ENCODE assay signal across 12 cellular contexts in the genomic region with DNA sequence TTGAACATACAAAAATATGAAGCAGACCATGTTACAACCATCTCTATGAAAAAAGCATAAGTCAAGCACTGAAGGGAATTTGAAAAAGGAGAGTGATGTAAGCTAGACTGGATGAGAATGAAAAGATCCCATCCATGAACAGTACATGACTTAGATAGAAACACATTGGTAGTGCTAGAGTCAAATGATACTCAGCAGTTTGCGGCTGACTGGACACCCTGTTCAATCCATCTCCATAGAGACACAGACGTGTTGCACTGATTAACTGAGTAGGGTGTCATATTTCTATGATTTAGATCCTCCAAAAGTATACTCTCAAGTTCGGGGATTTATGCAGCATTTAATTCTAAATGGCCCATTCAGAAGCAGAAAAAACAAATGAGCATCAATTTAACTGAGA.
"Had no signal": no experiment of that assay in that cellular context is flagged by ENCODE, and none has a peak within 500 bp of the region (broad histone marks: within the 10 kb centered on the region; RNA-seq: fewer than 3 reads in every experiment).

No MANE protein-coding gene starts in this region.

- DNase-seq: activated naive CD4-positive, alpha-beta T cell treated with anti-CD3 and anti-CD28 coated beads, Interleukin-2, amount 50 U/mL, for 16 hours; effector CD4-positive, alpha-beta T cell; gastrocnemius medialis; heart right ventricle; kidney; mesendoderm; pancreas; tibial artery; uterus had no signal

- H3K4me3 ChIP-seq: adrenal gland, gastrocnemius medialis, heart right ventricle, pancreas, skin epidermis, tibial artery, uterus had no signal

- ATAC-seq: gastrocnemius medialis; heart right ventricle; stimulated activated effector memory CD8-positive, alpha-beta T cell treated with anti-CD3 and anti-CD28 coated beads, Interleukin-12 subunit alpha, Interleukin-12 subunit beta, amount 100 ng/mL, for 72 hours had no signal
